Comparison of ENCODE assay signal across 9 cellular contexts in the genomic region with DNA sequence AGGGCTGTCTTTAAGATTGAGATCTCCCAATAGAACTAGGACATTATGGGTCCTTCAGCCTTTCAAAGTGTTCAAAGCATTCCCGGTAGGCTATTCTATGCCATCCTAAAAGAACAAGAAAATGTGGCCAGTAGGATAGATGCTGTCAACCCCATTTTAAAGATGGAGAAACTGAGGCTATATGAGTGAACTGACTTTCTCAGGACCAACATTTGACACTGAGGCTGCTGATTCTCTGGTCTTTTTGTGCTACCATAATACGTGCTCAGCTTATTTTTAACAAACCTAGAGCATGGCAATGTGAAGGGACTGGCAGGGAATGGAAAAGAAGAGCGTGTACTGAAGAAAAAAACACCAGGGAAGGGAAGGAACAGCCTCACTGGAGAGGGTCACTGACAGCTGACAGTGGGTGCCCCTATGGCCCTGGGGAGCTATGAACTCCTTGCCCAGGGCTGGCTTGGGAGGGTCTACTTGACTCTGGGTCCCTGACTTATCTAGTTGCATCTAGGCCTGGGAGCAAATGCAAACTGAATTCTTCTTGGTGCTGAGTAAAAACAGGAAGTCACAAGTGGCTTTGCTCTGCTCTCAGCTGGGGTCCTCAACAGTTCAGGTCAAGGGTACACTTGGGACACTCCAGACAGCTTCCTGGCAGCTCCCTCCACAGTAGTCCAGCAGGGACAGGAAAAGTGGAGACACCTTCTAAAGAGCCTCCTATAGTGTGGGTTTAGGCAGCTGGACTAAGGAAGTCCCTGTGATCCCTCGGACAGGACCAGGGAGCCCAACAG. TPM values are rescaled to one million over a fixed set of nuclear protein-coding genes. Genes with fewer than 3 reads are reported as not detected.
DNase-seq lines count a peak whose midpoint lies in the region; ATAC-seq and TF ChIP-seq lines count a peak whose summit lies in the region.
"Had no signal": no experiment of that assay in that cellular context is flagged by ENCODE, and none has a peak within 500 bp of the region (broad histone marks: within the 10 kb centered on the region; RNA-seq: fewer than 3 reads in every experiment).

No MANE protein-coding gene starts in this region.

- H4K20me1 ChIP-seq in neural cell (ENCODE audit: insufficient read depth) = no peaks in the 10 kb centered on the region

- H3K4me2 ChIP-seq in neural cell (ENCODE audit: low read length) = no peak overlapping the region

- peaks cover 30% of the 10 kb centered on the region for H3K79me2 ChIP-seq in neural cell (replicated peaks; ENCODE audit: insufficient read depth, low read length)

- peaks cover 64% of the 10 kb centered on the region for H3K4me1 ChIP-seq in left ventricle myocardium inferior

- no peaks in the 10 kb centered on the region for H3F3A ChIP-seq in neural cell (ENCODE audit: insufficient read depth, low read length, poor library complexity, severe bottlenecking)

- no peaks in the 10 kb centered on the region for H3K9me2 ChIP-seq in neural cell (ENCODE audit: insufficient read depth, low read length)

- H3K4me3 ChIP-seq in left ventricle myocardium inferior (peak overlapping the region; percentile 74), dorsolateral prefrontal cortex (peak overlapping the region in 57 of 59 donors; percentile 52 to 89 (median 75)), neural cell (ENCODE audit: low read length) (peak overlapping the region; percentile 80)

- H3K9me3 ChIP-seq in left ventricle myocardium inferior (replicated peaks) (no peaks in the 10 kb centered on the region), neural cell (ENCODE audit: low read length) (no peaks in the 10 kb centered on the region)

- TF ChIP-seq CTCF in left ventricle myocardium inferior (IDR thresholded peaks at IDR 0.05; ENCODE audit: borderline replicate concordance) = no peak
- no peak for TF ChIP-seq CTCF in dorsolateral prefrontal cortex (IDR thresholded peaks at IDR 0.05 in 54 of 56, conservative IDR thresholded peaks at IDR 0.05 in 2 of 56; ENCODE audit: low read depth in 1 of 56, partially characterized antibody in 56 of 56)
- no peak for TF ChIP-seq CTCF in neural cell (IDR thresholded peaks at IDR 0.05; ENCODE audit: poor library complexity, severe bottlenecking)

- peak overlapping the region; percentile 82 for H3K9ac ChIP-seq in neural cell (ENCODE audit: low read length)

- DNase-seq in left ventricle myocardium inferior (no peak), Right ventricle myocardium inferior (ENCODE audit: missing footprints) (no peak), dorsolateral prefrontal cortex (no peak), D341Med (ENCODE audit: low spot score) (no peak), EL (no peak)
- DNase-seq in stimulated activated CD4-positive, alpha-beta T cell treated with anti-CD3 and anti-CD28 coated beads, Interleukin-4, amount 100 ng/mL, for 24 hours = no peak
- DNase-seq: HCEC 1CT had no signal

- H3K27ac ChIP-seq in left ventricle myocardium inferior (replicated peaks) (peak overlapping the region; percentile 76), dorsolateral prefrontal cortex (peak overlapping the region in 57 of 59 donors; percentile 17 to 91 (median 83)), neural cell (ENCODE audit: low read length) (peak overlapping the region; percentile 84)

- no peak for TF ChIP-seq EP300 in neural cell (conservative IDR thresholded peaks at IDR 0.05; ENCODE audit: poor library complexity, severe bottlenecking)

- H3K36me3 ChIP-seq in left ventricle myocardium inferior (no peaks in the 10 kb centered on the region), neural cell (ENCODE audit: insufficient read depth, low read length) (no peaks in the 10 kb centered on the region)

- TF ChIP-seq RAD21 in neural cell (conservative IDR thresholded peaks at IDR 0.05) = no peak

- no peak overlapping the region for H2AFZ ChIP-seq in neural cell (ENCODE audit: low read depth, low read length)

- ATAC-seq in Right ventricle myocardium inferior (no peak), GM19467 (IDR thresholded peaks at IDR 0.05; ENCODE audit: unreplicated experiment) (no peak)

- intact Hi-C loops in left ventricle myocardium inferior (cut with micrococcal nuclease) = no loop called here
- intact Hi-C loops in Right ventricle myocardium inferior (cut with DNase I) = loop anchor here (5.0 kb wide), 1 partner anchor 94 kb away; no protein-coding TSS in a partner anchor
- intact Hi-C loops in dorsolateral prefrontal cortex (cut with DNase I) = no loop called here

- no peaks in the 10 kb centered on the region for H3K27me3 ChIP-seq in left ventricle myocardium inferior (ENCODE audit: low read depth)
- H3K27me3 ChIP-seq in dorsolateral prefrontal cortex = no peaks in the 10 kb centered on the region
- no peaks in the 10 kb centered on the region for H3K27me3 ChIP-seq in neural cell (ENCODE audit: insufficient read depth, low read depth, low read length)

TF ChIP-seq in neural cell, 6 proteins besides CTCF, POLR2A, EP300 and RAD21:
- TF ChIP-seq TAF1 (IDR thresholded peaks at IDR 0.05; ENCODE audit: low read depth) = no peak

RNA-seq across cellular contexts. Expression of a gene that starts 2.3 kb away (rescaled TPM):
- total RNA-seq in left ventricle myocardium inferior (4.1 TPM), Right ventricle myocardium inferior (5.1 TPM), dorsolateral prefrontal cortex (100 to 1,000 TPM in 99 of 120 experiments, 10 to 100 TPM in 21; 53.2 to 194 (median 131) TPM)
- 64.0 and 67.0 TPM in 2 replicates for polyA plus RNA-seq in neural cell
- 93.7 and 108 TPM in 2 replicates for polyA minus RNA-seq in neural cell
